In the genomic region with DNA sequence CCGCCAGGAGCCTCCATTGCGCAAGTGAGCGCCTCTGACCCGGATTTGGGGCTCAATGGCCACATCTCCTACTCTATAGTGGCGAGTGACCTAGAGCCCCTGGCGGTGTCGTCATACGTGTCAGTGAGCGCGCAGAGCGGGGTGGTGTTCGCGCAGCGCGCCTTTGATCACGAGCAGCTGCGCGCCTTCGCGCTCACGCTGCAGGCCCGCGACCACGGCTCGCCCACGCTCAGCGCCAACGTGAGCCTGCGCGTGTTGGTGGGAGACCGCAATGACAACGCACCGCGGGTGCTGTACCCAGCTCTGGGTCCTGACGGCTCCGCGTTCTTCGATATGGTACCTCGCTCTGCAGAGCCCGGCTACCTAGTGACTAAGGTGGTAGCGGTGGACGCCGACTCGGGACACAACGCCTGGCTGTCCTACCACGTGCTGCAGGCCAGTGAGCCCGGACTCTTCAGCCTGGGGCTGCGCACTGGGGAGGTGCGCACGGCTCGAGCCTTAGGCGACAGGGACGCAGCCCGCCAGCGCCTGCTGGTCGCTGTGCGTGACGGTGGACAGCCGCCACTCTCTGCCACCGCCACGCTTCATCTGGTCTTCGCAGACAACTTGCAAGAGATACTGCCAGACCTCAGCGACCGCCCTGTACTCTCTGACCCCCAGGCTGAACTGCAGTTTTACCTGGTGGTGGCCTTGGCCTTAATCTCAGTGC, we compare ENCODE assay signal across 1 cellular context.
TF ChIP-seq lines count a peak whose summit lies in the region.

No MANE protein-coding gene starts in this region.

TF ChIP-seq in GM23338, 12 proteins besides CTCF, POLR2A, EP300 and RAD21:
- TF ChIP-seq, protein P1, sequence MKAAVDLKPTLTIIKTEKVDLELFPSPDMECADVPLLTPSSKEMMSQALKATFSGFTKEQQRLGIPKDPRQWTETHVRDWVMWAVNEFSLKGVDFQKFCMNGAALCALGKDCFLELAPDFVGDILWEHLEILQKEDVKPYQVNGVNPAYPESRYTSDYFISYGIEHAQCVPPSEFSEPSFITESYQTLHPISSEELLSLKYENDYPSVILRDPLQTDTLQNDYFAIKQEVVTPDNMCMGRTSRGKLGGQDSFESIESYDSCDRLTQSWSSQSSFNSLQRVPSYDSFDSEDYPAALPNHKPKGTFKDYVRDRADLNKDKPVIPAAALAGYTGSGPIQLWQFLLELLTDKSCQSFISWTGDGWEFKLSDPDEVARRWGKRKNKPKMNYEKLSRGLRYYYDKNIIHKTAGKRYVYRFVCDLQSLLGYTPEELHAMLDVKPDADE (IDR thresholded peaks at IDR 0.05): no peak
- TF ChIP-seq, protein P2, sequence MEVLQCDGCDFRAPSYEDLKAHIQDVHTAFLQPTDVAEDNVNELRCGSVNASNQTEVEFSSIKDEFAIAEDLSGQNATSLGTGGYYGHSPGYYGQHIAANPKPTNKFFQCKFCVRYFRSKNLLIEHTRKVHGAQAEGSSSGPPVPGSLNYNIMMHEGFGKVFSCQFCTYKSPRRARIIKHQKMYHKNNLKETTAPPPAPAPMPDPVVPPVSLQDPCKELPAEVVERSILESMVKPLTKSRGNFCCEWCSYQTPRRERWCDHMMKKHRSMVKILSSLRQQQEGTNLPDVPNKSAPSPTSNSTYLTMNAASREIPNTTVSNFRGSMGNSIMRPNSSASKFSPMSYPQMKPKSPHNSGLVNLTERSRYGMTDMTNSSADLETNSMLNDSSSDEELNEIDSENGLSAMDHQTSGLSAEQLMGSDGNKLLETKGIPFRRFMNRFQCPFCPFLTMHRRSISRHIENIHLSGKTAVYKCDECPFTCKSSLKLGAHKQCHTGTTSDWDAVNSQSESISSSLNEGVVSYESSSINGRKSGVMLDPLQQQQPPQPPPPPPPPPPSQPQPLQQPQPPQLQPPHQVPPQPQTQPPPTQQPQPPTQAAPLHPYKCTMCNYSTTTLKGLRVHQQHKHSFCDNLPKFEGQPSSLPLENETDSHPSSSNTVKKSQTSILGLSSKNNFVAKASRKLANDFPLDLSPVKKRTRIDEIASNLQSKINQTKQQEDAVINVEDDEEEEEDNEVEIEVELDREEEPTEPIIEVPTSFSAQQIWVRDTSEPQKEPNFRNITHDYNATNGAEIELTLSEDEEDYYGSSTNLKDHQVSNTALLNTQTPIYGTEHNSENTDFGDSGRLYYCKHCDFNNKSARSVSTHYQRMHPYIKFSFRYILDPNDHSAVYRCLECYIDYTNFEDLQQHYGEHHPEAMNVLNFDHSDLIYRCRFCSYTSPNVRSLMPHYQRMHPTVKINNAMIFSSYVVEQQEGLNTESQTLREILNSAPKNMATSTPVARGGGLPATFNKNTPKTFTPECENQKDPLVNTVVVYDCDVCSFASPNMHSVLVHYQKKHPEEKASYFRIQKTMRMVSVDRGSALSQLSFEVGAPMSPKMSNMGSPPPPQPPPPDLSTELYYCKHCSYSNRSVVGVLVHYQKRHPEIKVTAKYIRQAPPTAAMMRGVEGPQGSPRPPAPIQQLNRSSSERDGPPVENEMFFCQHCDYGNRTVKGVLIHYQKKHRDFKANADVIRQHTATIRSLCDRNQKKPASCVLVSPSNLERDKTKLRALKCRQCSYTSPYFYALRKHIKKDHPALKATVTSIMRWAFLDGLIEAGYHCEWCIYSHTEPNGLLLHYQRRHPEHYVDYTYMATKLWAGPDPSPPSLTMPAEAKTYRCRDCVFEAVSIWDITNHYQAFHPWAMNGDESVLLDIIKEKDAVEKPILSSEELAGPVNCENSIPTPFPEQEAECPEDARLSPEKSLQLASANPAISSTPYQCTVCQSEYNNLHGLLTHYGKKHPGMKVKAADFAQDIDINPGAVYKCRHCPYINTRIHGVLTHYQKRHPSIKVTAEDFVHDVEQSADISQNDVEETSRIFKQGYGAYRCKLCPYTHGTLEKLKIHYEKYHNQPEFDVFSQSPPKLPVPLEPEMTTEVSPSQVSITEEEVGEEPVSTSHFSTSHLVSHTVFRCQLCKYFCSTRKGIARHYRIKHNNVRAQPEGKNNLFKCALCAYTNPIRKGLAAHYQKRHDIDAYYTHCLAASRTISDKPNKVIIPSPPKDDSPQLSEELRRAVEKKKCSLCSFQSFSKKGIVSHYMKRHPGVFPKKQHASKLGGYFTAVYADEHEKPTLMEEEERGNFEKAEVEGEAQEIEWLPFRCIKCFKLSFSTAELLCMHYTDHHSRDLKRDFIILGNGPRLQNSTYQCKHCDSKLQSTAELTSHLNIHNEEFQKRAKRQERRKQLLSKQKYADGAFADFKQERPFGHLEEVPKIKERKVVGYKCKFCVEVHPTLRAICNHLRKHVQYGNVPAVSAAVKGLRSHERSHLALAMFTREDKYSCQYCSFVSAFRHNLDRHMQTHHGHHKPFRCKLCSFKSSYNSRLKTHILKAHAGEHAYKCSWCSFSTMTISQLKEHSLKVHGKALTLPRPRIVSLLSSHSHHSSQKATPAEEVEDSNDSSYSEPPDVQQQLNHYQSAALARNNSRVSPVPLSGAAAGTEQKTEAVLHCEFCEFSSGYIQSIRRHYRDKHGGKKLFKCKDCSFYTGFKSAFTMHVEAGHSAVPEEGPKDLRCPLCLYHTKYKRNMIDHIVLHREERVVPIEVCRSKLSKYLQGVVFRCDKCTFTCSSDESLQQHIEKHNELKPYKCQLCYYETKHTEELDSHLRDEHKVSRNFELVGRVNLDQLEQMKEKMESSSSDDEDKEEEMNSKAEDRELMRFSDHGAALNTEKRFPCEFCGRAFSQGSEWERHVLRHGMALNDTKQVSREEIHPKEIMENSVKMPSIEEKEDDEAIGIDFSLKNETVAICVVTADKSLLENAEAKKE (CRISPR knock-in tag; IDR thresholded peaks at IDR 0.05): no peak
- TF ChIP-seq POLR2AphosphoS5 (IDR thresholded peaks at IDR 0.05; ENCODE audit: low read depth) (no peak), ZNF114 (CRISPR knock-in tag; IDR thresholded peaks at IDR 0.05) (no peak), EZH2phosphoT487 (IDR thresholded peaks at IDR 0.05; ENCODE audit: unreplicated experiment) (no peak), NANOG (IDR thresholded peaks at IDR 0.05; ENCODE audit: borderline replicate concordance) (no peak), CREB1 (CRISPR knock-in tag; IDR thresholded peaks at IDR 0.05; ENCODE audit: low read depth) (no peak), EZH2 (IDR thresholded peaks at IDR 0.05; ENCODE audit: low read depth, unreplicated experiment) (no peak), JUNB (IDR thresholded peaks at IDR 0.05; ENCODE audit: unreplicated experiment) (no peak), STAT1 (IDR thresholded peaks at IDR 0.05; ENCODE audit: unreplicated experiment) (no peak), ZNF331 (CRISPR knock-in tag; IDR thresholded peaks at IDR 0.05; ENCODE audit: low read depth) (no peak)
- TF ChIP-seq, protein P3, sequence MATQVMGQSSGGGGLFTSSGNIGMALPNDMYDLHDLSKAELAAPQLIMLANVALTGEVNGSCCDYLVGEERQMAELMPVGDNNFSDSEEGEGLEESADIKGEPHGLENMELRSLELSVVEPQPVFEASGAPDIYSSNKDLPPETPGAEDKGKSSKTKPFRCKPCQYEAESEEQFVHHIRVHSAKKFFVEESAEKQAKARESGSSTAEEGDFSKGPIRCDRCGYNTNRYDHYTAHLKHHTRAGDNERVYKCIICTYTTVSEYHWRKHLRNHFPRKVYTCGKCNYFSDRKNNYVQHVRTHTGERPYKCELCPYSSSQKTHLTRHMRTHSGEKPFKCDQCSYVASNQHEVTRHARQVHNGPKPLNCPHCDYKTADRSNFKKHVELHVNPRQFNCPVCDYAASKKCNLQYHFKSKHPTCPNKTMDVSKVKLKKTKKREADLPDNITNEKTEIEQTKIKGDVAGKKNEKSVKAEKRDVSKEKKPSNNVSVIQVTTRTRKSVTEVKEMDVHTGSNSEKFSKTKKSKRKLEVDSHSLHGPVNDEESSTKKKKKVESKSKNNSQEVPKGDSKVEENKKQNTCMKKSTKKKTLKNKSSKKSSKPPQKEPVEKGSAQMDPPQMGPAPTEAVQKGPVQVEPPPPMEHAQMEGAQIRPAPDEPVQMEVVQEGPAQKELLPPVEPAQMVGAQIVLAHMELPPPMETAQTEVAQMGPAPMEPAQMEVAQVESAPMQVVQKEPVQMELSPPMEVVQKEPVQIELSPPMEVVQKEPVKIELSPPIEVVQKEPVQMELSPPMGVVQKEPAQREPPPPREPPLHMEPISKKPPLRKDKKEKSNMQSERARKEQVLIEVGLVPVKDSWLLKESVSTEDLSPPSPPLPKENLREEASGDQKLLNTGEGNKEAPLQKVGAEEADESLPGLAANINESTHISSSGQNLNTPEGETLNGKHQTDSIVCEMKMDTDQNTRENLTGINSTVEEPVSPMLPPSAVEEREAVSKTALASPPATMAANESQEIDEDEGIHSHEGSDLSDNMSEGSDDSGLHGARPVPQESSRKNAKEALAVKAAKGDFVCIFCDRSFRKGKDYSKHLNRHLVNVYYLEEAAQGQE (IDR thresholded peaks at IDR 0.05; ENCODE audit: unreplicated experiment): no peak
